Comparison of ENCODE assay signal across 29 cellular contexts in genomic region chr1:160756617-160757206, GRCh38. TPM values are rescaled to one million over a fixed set of nuclear protein-coding genes. Genes with fewer than 3 reads are reported as not detected.
DNase-seq lines count a peak whose midpoint lies in the region; ATAC-seq, FAIRE-seq and TF ChIP-seq lines count a peak whose summit lies in the region.
"Had no signal": no experiment of that assay in that cellular context is flagged by ENCODE, and none has a peak within 500 bp of the region (broad histone marks: within the 10 kb centered on the region; RNA-seq: fewer than 3 reads in every experiment).

No MANE protein-coding gene starts in this region.

- peak overlapping the region in 7 of 8 donors; percentile 12 to 80 (median 61) for H3K27ac ChIP-seq in spleen
- H3K27ac ChIP-seq: A549, BLaER1, neural progenitor cell, prostate gland, thoracic aorta had no signal

- CTCF ChIA-PET in activated CD4-positive, alpha-beta T cell treated with anti-CD3 and anti-CD28 coated beads, Interleukin-2, amount 10 ng/mL, durations not matched to agents 7 days and 5 days (lab: Charles Lee) = interaction anchor here (0.8 to 2.3 kb wide), 11 partner anchors 8 to 76 kb away, joined by 3 to 14 read pairs (median 4); no protein-coding TSS in a partner anchor

- H3K4me3 ChIP-seq in spleen = no peak overlapping the region
- H3K4me3 ChIP-seq: A549, BLaER1, esophagus squamous epithelium, neural progenitor cell, prostate gland, skin epidermis, thoracic aorta had no signal

- H3K9me3 Mint-ChIP-seq in activated CD4-positive, alpha-beta T cell treated with anti-CD3 and anti-CD28 coated beads, Interleukin-2, amount 10 ng/mL, durations not matched to agents 7 days and 5 days = peaks cover 25% of the 10 kb centered on the region
- H3K9me3 Mint-ChIP-seq in activated T-helper 1 cell treated with anti-CD3 and anti-CD28 coated beads, Interleukin-12 subunit alpha, Interleukin-12 subunit beta, Interleukin-2, Interleukin-4 antibody, amounts not matched to agents 30 ng/mL and 10 ng/mL and 1 ng/mL, durations not matched to agents 14 hours and 24 hours and 36 hours = peaks cover 25% of the 10 kb centered on the region
- H3K9me3 Mint-ChIP-seq: activated T-cell treated with anti-CD3 and anti-CD28 coated beads, Interleukin-2, amount 50 U/mL, for 4 hours; neural progenitor cell had no signal

- intact Hi-C loops in activated T-helper 1 cell treated with anti-CD3 and anti-CD28 coated beads, Interleukin-12 subunit alpha, Interleukin-12 subunit beta, Interleukin-2, Interleukin-4 antibody, amounts not matched to agents 30 ng/mL and 10 ng/mL and 1 ng/mL, durations not matched to agents 14 hours and 24 hours and 36 hours (cut with micrococcal nuclease) = loop anchor here (1.0 kb wide), 2 partner anchors 11 to 12 kb away; no protein-coding TSS in a partner anchor
- intact Hi-C loops in spleen (cut with DNase I; ENCODE audit: low total_unique reads) = no loop called here

- H3K4me1 Mint-ChIP-seq in activated CD4-positive, alpha-beta T cell treated with anti-CD3 and anti-CD28 coated beads, Interleukin-2, amount 10 ng/mL, durations not matched to agents 7 days and 5 days = peaks cover 41% of the 10 kb centered on the region
- H3K4me1 Mint-ChIP-seq in activated T-helper 1 cell treated with anti-CD3 and anti-CD28 coated beads, Interleukin-12 subunit alpha, Interleukin-12 subunit beta, Interleukin-2, Interleukin-4 antibody, amounts not matched to agents 30 ng/mL and 10 ng/mL and 1 ng/mL, durations not matched to agents 14 hours and 24 hours and 36 hours (ENCODE audit: low read depth) = peaks cover 59% of the 10 kb centered on the region

- H3K4me3 Mint-ChIP-seq in activated CD4-positive, alpha-beta T cell treated with anti-CD3 and anti-CD28 coated beads, Interleukin-2, amount 10 ng/mL, durations not matched to agents 7 days and 5 days = no peak overlapping the region
- peak overlapping the region; percentile 21 for H3K4me3 Mint-ChIP-seq in activated T-helper 1 cell treated with anti-CD3 and anti-CD28 coated beads, Interleukin-12 subunit alpha, Interleukin-12 subunit beta, Interleukin-2, Interleukin-4 antibody, amounts not matched to agents 30 ng/mL and 10 ng/mL and 1 ng/mL, durations not matched to agents 14 hours and 24 hours and 36 hours
- H3K4me3 Mint-ChIP-seq: neural progenitor cell had no signal

- H3K36me3 Mint-ChIP-seq in activated CD4-positive, alpha-beta T cell treated with anti-CD3 and anti-CD28 coated beads, Interleukin-2, amount 10 ng/mL, durations not matched to agents 7 days and 5 days (ENCODE audit: low read depth) = peaks cover 13% of the 10 kb centered on the region
- H3K36me3 Mint-ChIP-seq in activated T-helper 1 cell treated with anti-CD3 and anti-CD28 coated beads, Interleukin-12 subunit alpha, Interleukin-12 subunit beta, Interleukin-2, Interleukin-4 antibody, amounts not matched to agents 30 ng/mL and 10 ng/mL and 1 ng/mL, durations not matched to agents 14 hours and 24 hours and 36 hours (ENCODE audit: low read depth) = peaks cover 31% of the 10 kb centered on the region
- H3K36me3 Mint-ChIP-seq: neural progenitor cell had no signal

- 74 to 86% (median 78%) methylated on average over 3 of the region's 3 CpGs for WGBS in spleen, 5 donors

- H3K36me3 ChIP-seq in spleen = no peaks in the 10 kb centered on the region
- H3K36me3 ChIP-seq: BLaER1, esophagus squamous epithelium, neural progenitor cell, prostate gland, thoracic aorta had no signal

- H3K9me3 ChIP-seq in spleen = no peaks in the 10 kb centered on the region
- H3K9me3 ChIP-seq: A549, BLaER1, esophagus squamous epithelium, prostate gland, thoracic aorta had no signal

- H3K27ac Mint-ChIP-seq in activated CD4-positive, alpha-beta T cell treated with anti-CD3 and anti-CD28 coated beads, Interleukin-2, amount 10 ng/mL, durations not matched to agents 7 days and 5 days = peak overlapping the region; percentile 78
- H3K27ac Mint-ChIP-seq in activated T-helper 1 cell treated with anti-CD3 and anti-CD28 coated beads, Interleukin-12 subunit alpha, Interleukin-12 subunit beta, Interleukin-2, Interleukin-4 antibody, amounts not matched to agents 30 ng/mL and 10 ng/mL and 1 ng/mL, durations not matched to agents 14 hours and 24 hours and 36 hours = peak overlapping the region; percentile 75
- H3K27ac Mint-ChIP-seq: neural progenitor cell had no signal

- TF ChIP-seq POLR2A in spleen (IDR thresholded peaks at IDR 0.05) = no peak

- DNase-seq in activated CD4-positive, alpha-beta T cell treated with anti-CD3 and anti-CD28 coated beads, Interleukin-2, amount 10 ng/mL, durations not matched to agents 7 days and 5 days = no peak
- no peak for DNase-seq in activated CD4-positive, alpha-beta T cell treated with anti-CD3 and anti-CD28 coated beads, Interleukin-2, amount 50 U/mL, for 1 hour
- no peak for DNase-seq in GM19239 (ENCODE audit: insufficient read length, low spot score)
- no peak for DNase-seq in activated T-helper 1 cell treated with anti-CD3 and anti-CD28 coated beads, Interleukin-12 subunit alpha, Interleukin-12 subunit beta, Interleukin-2, Interleukin-4 antibody, amounts not matched to agents 30 ng/mL and 10 ng/mL and 1 ng/mL, durations not matched to agents 14 hours and 24 hours and 36 hours (ENCODE audit: low spot score)
- DNase-seq in spleen = no peak
- no peak for DNase-seq in stimulated activated CD4-positive, alpha-beta T cell treated with anti-CD3 and anti-CD28 coated beads, Interleukin-1b, Interleukin-23, amount 100 ng/mL, for 48 hours
- DNase-seq: activated CD4-positive, alpha-beta T cell treated with anti-CD3 and anti-CD28 coated beads for 1 hour; activated T-cell treated with anti-CD3 and anti-CD28 coated beads, Interleukin-2, amount 50 U/mL, for 4 hours; amniotic stem cell; caudate nucleus; effector CD4-positive, alpha-beta T cell; esophagus squamous epithelium; GF-D8; Kasumi-1; left colon; NCI-H1092 treated with DMSO at 0.1 percent for 48 hours; PC-3; stimulated activated CD4-positive, alpha-beta T cell treated with anti-CD3 and anti-CD28 coated beads, Interleukin-4, amount 100 ng/mL, for 4 hours had no signal

- H3K27me3 ChIP-seq in spleen (replicated peaks in 1 of 7) = no peaks in the 10 kb centered on the region
- H3K27me3 ChIP-seq: BLaER1, esophagus squamous epithelium, neural progenitor cell had no signal

- no peak for TF ChIP-seq CTCF in spleen (IDR thresholded peaks at IDR 0.05 in 8 of 11, conservative IDR thresholded peaks at IDR 0.05 in 3 of 11)

- no peaks in the 10 kb centered on the region for H3K27me3 Mint-ChIP-seq in activated CD4-positive, alpha-beta T cell treated with anti-CD3 and anti-CD28 coated beads, Interleukin-2, amount 10 ng/mL, durations not matched to agents 7 days and 5 days
- H3K27me3 Mint-ChIP-seq in activated T-helper 1 cell treated with anti-CD3 and anti-CD28 coated beads, Interleukin-12 subunit alpha, Interleukin-12 subunit beta, Interleukin-2, Interleukin-4 antibody, amounts not matched to agents 30 ng/mL and 10 ng/mL and 1 ng/mL, durations not matched to agents 14 hours and 24 hours and 36 hours (ENCODE audit: insufficient read depth) = no peaks in the 10 kb centered on the region

- peak; percentile 68 for FAIRE-seq in GM19239 (lab: Jason Lieb, UNC)
- FAIRE-seq: A549, HTR-8/SVneo had no signal

- ATAC-seq in GM21723 (IDR thresholded peaks at IDR 0.05; ENCODE audit: unreplicated experiment) (no peak), GM19455 (IDR thresholded peaks at IDR 0.05; ENCODE audit: unreplicated experiment) (no peak)
- ATAC-seq: A549, left colon, PC-3 had no signal

- POLR2A ChIA-PET in activated CD4-positive, alpha-beta T cell treated with anti-CD3 and anti-CD28 coated beads, Interleukin-2, amount 10 ng/mL, durations not matched to agents 7 days and 5 days (lab: Charles Lee) = no interaction called here

- H3K4me1 ChIP-seq in spleen = peaks cover 0 to 21% (median 0%) of the 10 kb centered on the region in 6 donors
- H3K4me1 ChIP-seq: A549, BLaER1, neural progenitor cell, prostate gland had no signal

RNA-seq across cellular contexts. Expression of gene SLAMF7, which starts 17.7 kb away (rescaled TPM):
- total RNA-seq in activated CD4-positive, alpha-beta T cell treated with anti-CD3 and anti-CD28 coated beads, Interleukin-2, amount 10 ng/mL, durations not matched to agents 7 days and 5 days = 10 to 100 TPM; 12.8 to 13.4 TPM
- total RNA-seq in activated T-helper 1 cell treated with anti-CD3 and anti-CD28 coated beads, Interleukin-12 subunit alpha, Interleukin-12 subunit beta, Interleukin-2, Interleukin-4 antibody, amounts not matched to agents 30 ng/mL and 10 ng/mL and 1 ng/mL, durations not matched to agents 14 hours and 24 hours and 36 hours = 43.7 and 53.6 TPM in 2 replicates
- total RNA-seq in spleen = 100 to 1,000 TPM in 1 of 7 donors, 10 to 100 TPM in 6; 28.9 to 134 (median 63.5) TPM
- polyA plus RNA-seq in spleen = 10 to 100 TPM; 12.5 to 21.4 (median 13.3) TPM
- total RNA-seq: glomerular endothelial cell had no signal

RNA-seq across cellular contexts. Expression of gene LY9, which starts 39.3 kb away (rescaled TPM):
- total RNA-seq in activated CD4-positive, alpha-beta T cell treated with anti-CD3 and anti-CD28 coated beads, Interleukin-2, amount 10 ng/mL, durations not matched to agents 7 days and 5 days = 10 to 100 TPM; 45.9 to 49.0 TPM
- total RNA-seq in activated T-helper 1 cell treated with anti-CD3 and anti-CD28 coated beads, Interleukin-12 subunit alpha, Interleukin-12 subunit beta, Interleukin-2, Interleukin-4 antibody, amounts not matched to agents 30 ng/mL and 10 ng/mL and 1 ng/mL, durations not matched to agents 14 hours and 24 hours and 36 hours = 0.49 and 0.71 TPM in 2 replicates
- 100 to 1,000 TPM in 1 of 7 donors, 10 to 100 TPM in 6; 32.3 to 151 (median 37.2) TPM for total RNA-seq in spleen
- 10 to 100 TPM; 30.7 to 40.1 (median 38.4) TPM for polyA plus RNA-seq in spleen
- total RNA-seq: glomerular endothelial cell, PC-3, SK-MEL-5 had no signal

RNA-seq across cellular contexts. Expression of gene CD48, which starts 45.1 kb away (rescaled TPM):
- 100 to 1,000 TPM; 294 to 309 TPM for total RNA-seq in activated CD4-positive, alpha-beta T cell treated with anti-CD3 and anti-CD28 coated beads, Interleukin-2, amount 10 ng/mL, durations not matched to agents 7 days and 5 days
- 219 and 222 TPM in 2 replicates for total RNA-seq in activated T-helper 1 cell treated with anti-CD3 and anti-CD28 coated beads, Interleukin-12 subunit alpha, Interleukin-12 subunit beta, Interleukin-2, Interleukin-4 antibody, amounts not matched to agents 30 ng/mL and 10 ng/mL and 1 ng/mL, durations not matched to agents 14 hours and 24 hours and 36 hours
- total RNA-seq in spleen = 100 to 1,000 TPM; 150 to 286 (median 215) TPM
- polyA plus RNA-seq in spleen = 100 to 1,000 TPM; 371 to 510 (median 479) TPM
- total RNA-seq: glomerular endothelial cell, PC-3, SK-MEL-5 had no signal
- polyA plus RNA-seq: A549 had no signal

Comparison
In these comparisons a context has a peak if more than half of its experiments do, and no peak if none do; other contexts are left out.
1. RNA of gene LY9, which starts 39.3 kb away (total RNA-seq): 45.9 to 49.0 TPM in activated CD4-positive, alpha-beta T cell treated with anti-CD3 and anti-CD28 coated beads, Interleukin-2, amount 10 ng/mL, durations not matched to agents 7 days and 5 days and 32.3 to 151 TPM in spleen; 0.49 to 0.71 TPM in activated T-helper 1 cell treated with anti-CD3 and anti-CD28 coated beads, Interleukin-12 subunit alpha, Interleukin-12 subunit beta, Interleukin-2, Interleukin-4 antibody, amounts not matched to agents 30 ng/mL and 10 ng/mL and 1 ng/mL, durations not matched to agents 14 hours and 24 hours and 36 hours; every median in the first group is over 10 times any median in the second.